In genomic region chr4:39037491-39037825, GRCh38 we compare ENCODE assay signal across 11 cellular contexts. TPM values are rescaled to one million over a fixed set of nuclear protein-coding genes. Genes with fewer than 3 reads are reported as not detected.
A peak's percentile ranks its signal among the peaks of the same experiment; 100 is the strongest.
DNase-seq lines count a peak whose midpoint lies in the region; ATAC-seq and TF ChIP-seq lines count a peak whose summit lies in the region.
"Had no signal": no experiment of that assay in that cellular context is flagged by ENCODE, and none has a peak within 500 bp of the region (broad histone marks: within the 10 kb centered on the region; RNA-seq: fewer than 3 reads in every experiment).

No MANE protein-coding gene starts in this region.

- H3K27me3 ChIP-seq in CD4-positive, alpha-beta memory T cell (ENCODE audit: insufficient read depth, low read length): no peaks in the 10 kb centered on the region
- H3K27me3 ChIP-seq in MG63: no peaks in the 10 kb centered on the region

- CTCF ChIA-PET in CD4-positive, alpha-beta memory T cell (lab: Charles Lee; ENCODE audit: partially characterized antibody): interaction anchor here (0.7 kb wide), 1 partner anchor 8 kb away, joined by 3 read pairs; no protein-coding TSS in a partner anchor

- intact Hi-C loops in CD4-positive, alpha-beta memory T cell (cut with micrococcal nuclease): no loop called here

- DNase-seq in CD4-positive, alpha-beta memory T cell: no peak
- DNase-seq in MG63 (peak; percentile 13), cardiac fibroblast (ENCODE audit: low read depth in 2 of 2) (peak; percentile 21 to 75), myocyte (ENCODE audit: low read depth) (peak; percentile 65), NCI-H2029 treated with DMSO at 0.1 percent for 48 hours (lab: John Stamatoyannopoulos, UW) (no peak), RPMI8226 (no peak)
- DNase-seq: activated effector memory CD4-positive, alpha-beta T cell treated with anti-CD3 and anti-CD28 coated beads, Interleukin-2, amount 50 U/mL, for 16 hours; CD8-positive, alpha-beta T cell; erythroblast had no signal

- peaks cover 11 to 39% (median 22%) of the 10 kb centered on the region in 4 donors for H3K4me1 Mint-ChIP-seq in CD4-positive, alpha-beta memory T cell

- POLR2A ChIA-PET in CD4-positive, alpha-beta memory T cell (lab: Charles Lee; ENCODE audit: partially characterized antibody): no interaction called here

- no peaks in the 10 kb centered on the region for H3K36me3 Mint-ChIP-seq in CD4-positive, alpha-beta memory T cell
- H3K36me3 Mint-ChIP-seq: CD8-positive, alpha-beta T cell had no signal

- H3K27me3 Mint-ChIP-seq in CD4-positive, alpha-beta memory T cell: no peaks in the 10 kb centered on the region

- no peak for ATAC-seq in HG02588 (IDR thresholded peaks at IDR 0.05; ENCODE audit: unreplicated experiment)
- no peak for ATAC-seq in HG03469 (IDR thresholded peaks at IDR 0.05; ENCODE audit: unreplicated experiment)
- ATAC-seq: CD8-positive, alpha-beta T cell had no signal

- no peak for TF ChIP-seq CTCF in cardiac fibroblast (IDR thresholded peaks at IDR 0.05; ENCODE audit: low read depth, low read length)

- H3K4me3 Mint-ChIP-seq in CD4-positive, alpha-beta memory T cell: no peak overlapping the region
- H3K4me3 Mint-ChIP-seq: CD8-positive, alpha-beta T cell had no signal

- H3K9me3 ChIP-seq in CD4-positive, alpha-beta memory T cell (ENCODE audit: control insufficient read depth in 1 of 2, low read length in 2 of 2): no peaks in the 10 kb centered on the region
- no peaks in the 10 kb centered on the region for H3K9me3 ChIP-seq in MG63

- peaks cover 17% of the 10 kb centered on the region for H3K4me1 ChIP-seq in CD4-positive, alpha-beta memory T cell (ENCODE audit: insufficient read depth, low read length)

- H3K27ac ChIP-seq in CD4-positive, alpha-beta memory T cell (ENCODE audit: low read depth, low read length): no peak overlapping the region

- no peaks in the 10 kb centered on the region for H3K36me3 ChIP-seq in CD4-positive, alpha-beta memory T cell (ENCODE audit: insufficient read depth, low read length)
- no peaks in the 10 kb centered on the region for H3K36me3 ChIP-seq in MG63

- H3K9me3 Mint-ChIP-seq in CD4-positive, alpha-beta memory T cell: no peaks in the 10 kb centered on the region
- H3K9me3 Mint-ChIP-seq: CD8-positive, alpha-beta T cell had no signal

- peak overlapping the region in 4 of 7 donors; percentile 55 to 72 (median 64) for H3K27ac Mint-ChIP-seq in CD4-positive, alpha-beta memory T cell
- H3K27ac Mint-ChIP-seq: CD8-positive, alpha-beta T cell had no signal

- H3K4me3 ChIP-seq in CD4-positive, alpha-beta memory T cell (ENCODE audit: low read length in 2 of 2): no peak overlapping the region
- H3K4me3 ChIP-seq in MG63 (no peak overlapping the region), cardiac fibroblast (replicated peaks in 1 of 2; ENCODE audit: low read depth in 2 of 2, low read length in 2 of 2) (no peak overlapping the region)

RNA-seq across cellular contexts. Expression of gene TMEM156, which starts 5.2 kb away (rescaled TPM):
- 10 to 100 TPM; 16.8 to 19.3 TPM for total RNA-seq in CD4-positive, alpha-beta memory T cell
- 10 to 100 TPM; 46.2 to 53.1 TPM for polyA plus RNA-seq in CD4-positive, alpha-beta memory T cell
- 12.1 and 12.2 TPM in 2 replicates for total RNA-seq in MG63 (2014; rRNA removed; shearing (Covaris generic); ENCODE audit: low replicate concordance)
- total RNA-seq in myocyte: not detected in 2 replicates
- not detected for polyA plus RNA-seq in myocyte (2012)

RNA-seq across cellular contexts. Expression of gene KLHL5, which starts 24.6 kb away (rescaled TPM):
- total RNA-seq in CD4-positive, alpha-beta memory T cell: 10 to 100 TPM; 37.6 to 38.4 TPM
- 10 to 100 TPM; 18.6 to 23.1 TPM for polyA plus RNA-seq in CD4-positive, alpha-beta memory T cell
- total RNA-seq in MG63 (2014; rRNA removed; shearing (Covaris generic); ENCODE audit: low replicate concordance): 50.8 and 78.7 TPM in 2 replicates
- 51.2 and 53.6 TPM in 2 replicates for total RNA-seq in myocyte
- polyA plus RNA-seq in myocyte (2012): 38.5 TPM

Comparison
In these comparisons a context has a peak if more than half of its experiments do, and no peak if none do; other contexts are left out.
1. DNase-seq: peak in MG63 (single experiment), cardiac fibroblast (2 of 2) and myocyte (single experiment); none in CD4-positive, alpha-beta memory T cell (0 of 5), NCI-H2029 treated with DMSO at 0.1 percent for 48 hours (single experiment) and RPMI8226 (single experiment).
2. RNA of gene TMEM156, which starts 5.2 kb away (total RNA-seq): 16.8 to 19.3 TPM in CD4-positive, alpha-beta memory T cell and 12.1 to 12.2 TPM in MG63; not detected in myocyte; every median in the first group is over 10 times any median in the second.